28 cellular contexts compared by ENCODE assay signal in genomic region chr3:182986021-182986420, GRCh38.
"Had no signal": no experiment of that assay in that cellular context is flagged by ENCODE, and none has a peak within 500 bp of the region (broad histone marks: within the 10 kb centered on the region; RNA-seq: fewer than 3 reads in every experiment).

No MANE protein-coding gene starts in this region.

- FAIRE-seq: colon, endometrium, endothelial cell of umbilical vein, frontal cortex had no signal

- H3K27ac Mint-ChIP-seq: dendritic cell treated with granulocyte-macrophage colony-stimulating factor and Interleukin-4, amounts not matched to agents 40 ng/mL and 50 ng/mL, for 4 days; effector memory CD8-positive, alpha-beta T cell; endodermal cell had no signal

- H3K4me3 ChIP-seq: colonic mucosa, coronary artery, dorsolateral prefrontal cortex, esophagus muscularis mucosa, esophagus squamous epithelium, gastrocnemius medialis, gastroesophageal sphincter, heart left ventricle, heart right ventricle had no signal

- H3K9me3 Mint-ChIP-seq: dendritic cell treated with granulocyte-macrophage colony-stimulating factor and Interleukin-4, amounts not matched to agents 40 ng/mL and 50 ng/mL, for 4 days; effector memory CD8-positive, alpha-beta T cell; endodermal cell had no signal

- H3K27me3 ChIP-seq: colonic mucosa, dorsolateral prefrontal cortex, esophagus muscularis mucosa, esophagus squamous epithelium, foreskin keratinocyte, gastrocnemius medialis, gastroesophageal sphincter, heart left ventricle, heart right ventricle had no signal

- H3K27me3 Mint-ChIP-seq: dendritic cell treated with granulocyte-macrophage colony-stimulating factor and Interleukin-4, amounts not matched to agents 40 ng/mL and 50 ng/mL, for 4 days; effector memory CD8-positive, alpha-beta T cell had no signal

- H3K27ac ChIP-seq: colonic mucosa, coronary artery, dorsolateral prefrontal cortex, epithelial cell of prostate, esophagus muscularis mucosa, esophagus squamous epithelium, foreskin keratinocyte, gastrocnemius medialis, gastroesophageal sphincter, heart left ventricle, heart right ventricle had no signal

- H3K9me3 ChIP-seq: colonic mucosa, esophagus muscularis mucosa, esophagus squamous epithelium, gastrocnemius medialis, gastroesophageal sphincter, heart left ventricle, heart right ventricle had no signal

- DNase-seq: colonic mucosa; cortex of kidney; dermis blood vessel endothelial cell; dorsolateral prefrontal cortex; effector CD4-positive, alpha-beta T cell; effector CD8-positive, alpha-beta T cell; effector memory CD4-positive, alpha-beta T cell; effector memory CD8-positive, alpha-beta T cell; endodermal cell; erythroblast; esophagus squamous epithelium; foreskin fibroblast; foreskin keratinocyte; foreskin melanocyte; gastrocnemius medialis; glutamatergic neuron; head of caudate nucleus; heart left ventricle; heart right ventricle had no signal

- H3K4me1 ChIP-seq: colonic mucosa, foreskin keratinocyte had no signal

- H3K36me3 ChIP-seq: colonic mucosa, esophagus muscularis mucosa, esophagus squamous epithelium, gastrocnemius medialis, gastroesophageal sphincter, heart left ventricle, heart right ventricle had no signal

- H3K4me3 Mint-ChIP-seq: dendritic cell treated with granulocyte-macrophage colony-stimulating factor and Interleukin-4, amounts not matched to agents 40 ng/mL and 50 ng/mL, for 4 days; effector memory CD8-positive, alpha-beta T cell; endodermal cell had no signal
